Comparison of ENCODE assay signal across 1 cellular context in the genomic region with DNA sequence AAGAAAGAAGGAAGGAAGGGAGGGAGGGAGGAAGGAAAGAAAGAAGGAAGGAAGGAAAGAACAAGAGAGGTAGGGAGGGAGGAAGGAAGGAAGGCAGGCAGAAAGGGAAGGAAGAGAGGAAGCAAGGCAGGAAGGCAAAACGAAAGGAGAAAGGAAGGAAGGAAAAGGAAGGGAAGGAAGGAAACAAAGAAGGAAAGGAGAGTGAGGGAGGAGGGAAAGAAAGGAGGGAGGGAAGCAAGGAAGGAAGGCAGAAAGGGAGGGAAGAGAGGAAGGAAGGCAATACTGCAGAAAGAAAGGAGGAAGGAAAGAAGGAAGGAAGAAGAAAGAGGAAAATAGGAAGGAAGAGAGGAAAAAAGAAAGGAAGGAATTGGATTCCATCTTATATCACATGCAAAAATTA.
A peak's percentile ranks its signal among the peaks of the same experiment; 100 is the strongest.
TF ChIP-seq lines count a peak whose summit lies in the region.

No MANE protein-coding gene starts in this region.

TF ChIP-seq in K562, 482 proteins besides CTCF, POLR2A, EP300 and RAD21 (continued from another document):
- no peak for TF ChIP-seq ZFP91 (CRISPR knock-in tag; IDR thresholded peaks at IDR 0.05)
- TF ChIP-seq, protein P1, sequence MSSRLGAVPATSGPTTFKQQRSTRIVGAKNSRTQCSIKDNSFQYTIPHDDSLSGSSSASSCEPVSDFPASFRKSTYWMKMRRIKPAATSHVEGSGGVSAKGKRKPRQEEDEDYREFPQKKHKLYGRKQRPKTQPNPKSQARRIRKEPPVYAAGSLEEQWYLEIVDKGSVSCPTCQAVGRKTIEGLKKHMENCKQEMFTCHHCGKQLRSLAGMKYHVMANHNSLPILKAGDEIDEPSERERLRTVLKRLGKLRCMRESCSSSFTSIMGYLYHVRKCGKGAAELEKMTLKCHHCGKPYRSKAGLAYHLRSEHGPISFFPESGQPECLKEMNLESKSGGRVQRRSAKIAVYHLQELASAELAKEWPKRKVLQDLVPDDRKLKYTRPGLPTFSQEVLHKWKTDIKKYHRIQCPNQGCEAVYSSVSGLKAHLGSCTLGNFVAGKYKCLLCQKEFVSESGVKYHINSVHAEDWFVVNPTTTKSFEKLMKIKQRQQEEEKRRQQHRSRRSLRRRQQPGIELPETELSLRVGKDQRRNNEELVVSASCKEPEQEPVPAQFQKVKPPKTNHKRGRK (tag; IDR thresholded peaks at IDR 0.05), result peak; percentile 84
- no peak for TF ChIP-seq CHAMP1 (IDR thresholded peaks at IDR 0.05)
- 0 out of 2 replicates have a peak, but pooled peaks have one; percentile 47 for TF ChIP-seq ELF4 (CRISPR knock-in tag; IDR thresholded peaks at IDR 0.05)
- TF ChIP-seq, protein P2, sequence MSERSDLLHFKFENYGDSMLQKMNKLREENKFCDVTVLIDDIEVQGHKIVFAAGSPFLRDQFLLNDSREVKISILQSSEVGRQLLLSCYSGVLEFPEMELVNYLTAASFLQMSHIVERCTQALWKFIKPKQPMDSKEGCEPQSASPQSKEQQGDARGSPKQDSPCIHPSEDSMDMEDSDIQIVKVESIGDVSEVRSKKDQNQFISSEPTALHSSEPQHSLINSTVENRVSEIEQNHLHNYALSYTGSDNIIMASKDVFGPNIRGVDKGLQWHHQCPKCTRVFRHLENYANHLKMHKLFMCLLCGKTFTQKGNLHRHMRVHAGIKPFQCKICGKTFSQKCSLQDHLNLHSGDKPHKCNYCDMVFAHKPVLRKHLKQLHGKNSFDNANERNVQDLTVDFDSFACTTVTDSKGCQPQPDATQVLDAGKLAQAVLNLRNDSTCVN (CRISPR knock-in tag; IDR thresholded peaks at IDR 0.05), result 0 out of 2 replicates have a peak, but pooled peaks have one; percentile 27
